In the genomic region with DNA sequence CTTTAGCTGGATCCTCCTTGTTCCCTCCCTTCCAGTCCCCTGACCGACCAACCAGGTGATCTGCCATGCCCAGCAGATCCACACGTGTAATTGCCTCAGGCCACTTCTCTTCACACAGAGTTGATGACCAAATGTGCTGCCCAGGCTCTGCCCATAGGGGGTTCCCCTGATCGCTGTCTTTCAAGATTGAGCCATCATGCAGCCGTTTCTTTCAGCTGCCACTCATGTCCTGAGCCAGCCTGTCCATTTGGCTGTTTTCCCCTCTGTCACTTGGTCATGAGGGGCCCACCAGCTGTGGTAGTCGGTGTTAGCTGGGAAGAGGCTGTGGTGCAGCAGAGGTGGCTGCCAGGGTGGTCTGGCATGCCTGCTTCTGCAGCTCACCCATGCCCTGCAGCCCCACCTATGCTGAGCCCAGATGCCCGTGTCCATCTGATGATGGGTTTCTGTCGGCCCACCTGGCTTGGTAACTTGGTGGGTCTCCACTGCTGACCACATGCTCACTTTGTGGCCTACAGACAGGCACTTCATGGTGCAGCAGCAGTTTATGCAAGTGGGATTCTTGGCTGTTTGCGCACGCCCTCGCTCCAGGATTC, we compare ENCODE assay signal across 20 cellular contexts. TPM values are rescaled to one million over a fixed set of nuclear protein-coding genes. Genes with fewer than 3 reads are reported as not detected.
"Had no signal": no experiment of that assay in that cellular context is flagged by ENCODE, and none has a peak within 500 bp of the region (broad histone marks: within the 10 kb centered on the region; RNA-seq: fewer than 3 reads in every experiment).

No MANE protein-coding gene starts in this region.

- H3K9me3 ChIP-seq: right lobe of liver, suprapubic skin, vagina had no signal

- DNase-seq: activated CD4-positive, alpha-beta memory T cell treated with anti-CD3 and anti-CD28 coated beads for 36 hours; activated CD4-positive, CD25-positive, alpha-beta regulatory T cell treated with anti-CD3 and anti-CD28 coated beads, Interleukin-2, amount 50 U/mL, for 72 hours; activated CD8-positive, alpha-beta memory T cell treated with anti-CD3 and anti-CD28 coated beads, Interleukin-2, amount 50 U/mL, for 4 hours; activated effector memory CD4-positive, alpha-beta T cell treated with Interleukin-2 at 50 U/mL for 16 hours; activated naive CD8-positive, alpha-beta T cell treated with anti-CD3 and anti-CD28 coated beads, Interleukin-2, amount 10 ng/mL, durations not matched to agents 7 days and 5 days; activated T-cell treated with anti-CD3 and anti-CD28 coated beads, Interleukin-2, amount 50 U/mL, for 4 hours; amygdala; effector memory CD8-positive, alpha-beta T cell; foreskin fibroblast; left cardiac atrium; mesenchymal stem cell; right lobe of liver; stimulated activated CD4-positive, alpha-beta T cell treated with anti-CD3 and anti-CD28 coated beads, Interleukin-4, amount 100 ng/mL, for 1 hour; stimulated activated naive CD8-positive, alpha-beta T cell treated with anti-CD3 and anti-CD28 coated beads, Interleukin-15, amount 100 ng/mL, for 72 hours; trophoblast cell had no signal

- ATAC-seq: activated T-cell treated with anti-CD3 and anti-CD28 coated beads, Interleukin-2, amount 50 U/mL, for 4 hours; effector memory CD8-positive, alpha-beta T cell; left cardiac atrium; right lobe of liver; stimulated activated naive CD8-positive, alpha-beta T cell treated with anti-CD3 and anti-CD28 coated beads, Interleukin-15, amount 100 ng/mL, for 72 hours had no signal

- H3K9me3 Mint-ChIP-seq: activated CD4-positive, alpha-beta memory T cell treated with anti-CD3 and anti-CD28 coated beads for 36 hours; activated naive CD8-positive, alpha-beta T cell treated with anti-CD3 and anti-CD28 coated beads, Interleukin-2, amount 10 ng/mL, durations not matched to agents 7 days and 5 days; activated T-cell treated with anti-CD3 and anti-CD28 coated beads, Interleukin-2, amount 50 U/mL, for 4 hours; effector memory CD8-positive, alpha-beta T cell; stimulated activated naive CD8-positive, alpha-beta T cell treated with anti-CD3 and anti-CD28 coated beads, Interleukin-15, amount 100 ng/mL, for 72 hours had no signal

- H3K27me3 ChIP-seq: hepatocyte, right lobe of liver, suprapubic skin, vagina had no signal

- H3K27me3 Mint-ChIP-seq: activated CD4-positive, alpha-beta memory T cell treated with anti-CD3 and anti-CD28 coated beads for 36 hours; activated naive CD8-positive, alpha-beta T cell treated with anti-CD3 and anti-CD28 coated beads, Interleukin-2, amount 10 ng/mL, durations not matched to agents 7 days and 5 days; effector memory CD8-positive, alpha-beta T cell; stimulated activated naive CD8-positive, alpha-beta T cell treated with anti-CD3 and anti-CD28 coated beads, Interleukin-15, amount 100 ng/mL, for 72 hours had no signal

- H3K4me3 Mint-ChIP-seq: activated CD4-positive, alpha-beta memory T cell treated with anti-CD3 and anti-CD28 coated beads for 36 hours; activated naive CD8-positive, alpha-beta T cell treated with anti-CD3 and anti-CD28 coated beads, Interleukin-2, amount 10 ng/mL, durations not matched to agents 7 days and 5 days; activated T-cell treated with anti-CD3 and anti-CD28 coated beads, Interleukin-2, amount 50 U/mL, for 4 hours; effector memory CD8-positive, alpha-beta T cell; stimulated activated naive CD8-positive, alpha-beta T cell treated with anti-CD3 and anti-CD28 coated beads, Interleukin-15, amount 100 ng/mL, for 72 hours had no signal

- H3K27ac Mint-ChIP-seq: activated CD4-positive, alpha-beta memory T cell treated with anti-CD3 and anti-CD28 coated beads for 36 hours; activated naive CD8-positive, alpha-beta T cell treated with anti-CD3 and anti-CD28 coated beads, Interleukin-2, amount 10 ng/mL, durations not matched to agents 7 days and 5 days; effector memory CD8-positive, alpha-beta T cell had no signal

- H3K4me3 ChIP-seq: hepatocyte, right lobe of liver, smooth muscle cell, suprapubic skin, vagina had no signal

- H3K27ac ChIP-seq: hepatocyte, right lobe of liver, suprapubic skin, vagina had no signal

- H3K4me1 ChIP-seq: suprapubic skin, vagina had no signal

RNA-seq across cellular contexts. Expression of a gene that starts 35.6 kb away (rescaled TPM):
- polyA plus RNA-seq: neural cell had no signal
